In genomic region chr20:52924411-52925271, GRCh38 we compare ENCODE assay signal across 1 cellular context.
TF ChIP-seq lines count a peak whose summit lies in the region.

No MANE protein-coding gene starts in this region.

TF ChIP-seq in HepG2, 621 proteins besides CTCF, POLR2A, EP300 and RAD21 (continued from another document and continues in another):
- TF ChIP-seq CEBPZ (IDR thresholded peaks at IDR 0.05; ENCODE audit: low read length) (no peak), ZNF34 (CRISPR knock-in tag; IDR thresholded peaks at IDR 0.05; ENCODE audit: borderline replicate concordance) (no peak), ZNF709 (CRISPR knock-in tag; IDR thresholded peaks at IDR 0.05) (peak; percentile 55; the same call in 1 of the 2 replicates), ZNF616 (CRISPR knock-in tag; IDR thresholded peaks at IDR 0.05; ENCODE audit: low read depth) (no peak), PRDM10 (CRISPR knock-in tag; IDR thresholded peaks at IDR 0.05; ENCODE audit: low read depth) (peak; percentile 80), ZSCAN22 (CRISPR knock-in tag; IDR thresholded peaks at IDR 0.05) (no peak), TGIF2 (CRISPR knock-in tag; IDR thresholded peaks at IDR 0.05) (peak; percentile 76), ARID5B (CRISPR knock-in tag; IDR thresholded peaks at IDR 0.05) (peak; percentile 100), ZNF225 (CRISPR knock-in tag; IDR thresholded peaks at IDR 0.05) (no peak), ZNF703 (CRISPR knock-in tag; IDR thresholded peaks at IDR 0.05; ENCODE audit: borderline replicate concordance) (peak; percentile 83), KMT2A (CRISPR knock-in tag; IDR thresholded peaks at IDR 0.05) (peak; percentile 75; the same call in 1 of the 2 replicates), ZNF841 (CRISPR knock-in tag; IDR thresholded peaks at IDR 0.05; ENCODE audit: borderline replicate concordance) (no peak), GATAD1 (CRISPR knock-in tag; IDR thresholded peaks at IDR 0.05) (peak; percentile 75), HOXA3 (CRISPR knock-in tag; IDR thresholded peaks at IDR 0.05) (peak; percentile 79; the same call in 1 of the 2 replicates), MAFF (IDR thresholded peaks at IDR 0.05; ENCODE audit: low read depth, low read length) (peak; percentile 72), ZNF343 (CRISPR knock-in tag; IDR thresholded peaks at IDR 0.05) (peak; percentile 78; the same call in 1 of the 2 replicates), ZNF20 (CRISPR knock-in tag; IDR thresholded peaks at IDR 0.05) (0 out of 2 replicates have a peak, but pooled peaks have one; percentile 72), ZBTB42 (CRISPR knock-in tag; IDR thresholded peaks at IDR 0.05) (no peak), SKI (IDR thresholded peaks at IDR 0.05; ENCODE audit: partially characterized antibody) (peak; percentile 94), ZNF12 (CRISPR knock-in tag; IDR thresholded peaks at IDR 0.05) (no peak; the same call in 1 of the 2 replicates), ZEB1 (IDR thresholded peaks at IDR 0.05; ENCODE audit: insufficient replicate concordance, low read depth) (peak; percentile 41), MIER3 (CRISPR knock-in tag; IDR thresholded peaks at IDR 0.05; ENCODE audit: borderline replicate concordance) (peak; percentile 93; the same call in 1 of the 2 replicates), SAFB2 (CRISPR knock-in tag; IDR thresholded peaks at IDR 0.05; ENCODE audit: borderline replicate concordance, low read depth) (peak; percentile 84; the same call in 1 of the 2 replicates), ZBTB1 (CRISPR knock-in tag; IDR thresholded peaks at IDR 0.05; ENCODE audit: borderline replicate concordance) (no peak), ZZZ3 (CRISPR knock-in tag; IDR thresholded peaks at IDR 0.05; ENCODE audit: borderline replicate concordance) (no peak), NFATC3 (CRISPR knock-in tag; IDR thresholded peaks at IDR 0.05) (no peak), NFE2L1 (CRISPR knock-in tag; IDR thresholded peaks at IDR 0.05; ENCODE audit: borderline replicate concordance) (no peak), ZBTB3 (CRISPR knock-in tag; IDR thresholded peaks at IDR 0.05; ENCODE audit: borderline replicate concordance, low read depth) (no peak), ZNF607 (CRISPR knock-in tag; IDR thresholded peaks at IDR 0.05; ENCODE audit: borderline replicate concordance) (peak; percentile 16; the same call in 1 of the 2 replicates), SIX1 (CRISPR knock-in tag; IDR thresholded peaks at IDR 0.05; ENCODE audit: borderline replicate concordance) (peak; percentile 92; the same call in 1 of the 2 replicates), ZFP62 (CRISPR knock-in tag; IDR thresholded peaks at IDR 0.05) (no peak), ETV6 (CRISPR knock-in tag; conservative IDR thresholded peaks at IDR 0.05) (no peak; the same call in none of the 2 replicates), TARDBP (CRISPR knock-in tag; IDR thresholded peaks at IDR 0.05) (peak; percentile 97), ZNF792 (CRISPR knock-in tag; IDR thresholded peaks at IDR 0.05) (peak; percentile 89), ZNF326 (CRISPR knock-in tag; IDR thresholded peaks at IDR 0.05; ENCODE audit: borderline replicate concordance) (no peak), SALL1 (CRISPR knock-in tag; IDR thresholded peaks at IDR 0.05) (peak; percentile 100), HNF1A (IDR thresholded peaks at IDR 0.05; ENCODE audit: low read depth) (peak; percentile 81), HNF1A (CRISPR knock-in tag; IDR thresholded peaks at IDR 0.05; ENCODE audit: borderline replicate concordance) (peak; percentile 96), MIER2 (CRISPR knock-in tag; IDR thresholded peaks at IDR 0.05) (peak; percentile 80), RFX5 (IDR thresholded peaks at IDR 0.05; ENCODE audit: low read depth, low read length) (no peak), PLSCR1 (CRISPR knock-in tag; IDR thresholded peaks at IDR 0.05; ENCODE audit: borderline replicate concordance) (no peak; the same call in 1 of the 2 replicates), DNMT3B (CRISPR knock-in tag; conservative IDR thresholded peaks at IDR 0.05) (peak; percentile 87; the same call in 1 of the 2 replicates), MEF2D (CRISPR knock-in tag; IDR thresholded peaks at IDR 0.05) (peak; percentile 86), ZNF740 (CRISPR knock-in tag; IDR thresholded peaks at IDR 0.05) (no peak), SAP130 (CRISPR knock-in tag; IDR thresholded peaks at IDR 0.05; ENCODE audit: low read depth) (peak; percentile 84), ZNF761 (CRISPR knock-in tag; conservative IDR thresholded peaks at IDR 0.05) (peak; percentile 90)
